10 cellular contexts compared by ENCODE assay signal in genomic region chr6:166032366-166033171, GRCh38.
A peak's percentile ranks its signal among the peaks of the same experiment; 100 is the strongest.
DNase-seq lines count a peak whose midpoint lies in the region; ATAC-seq and TF ChIP-seq lines count a peak whose summit lies in the region.
"Had no signal": no experiment of that assay in that cellular context is flagged by ENCODE, and none has a peak within 500 bp of the region (broad histone marks: within the 10 kb centered on the region; RNA-seq: fewer than 3 reads in every experiment).

No MANE protein-coding gene starts in this region.

- no peaks in the 10 kb centered on the region for H3K9me2 ChIP-seq in GM23338 (ENCODE audit: insufficient read depth)

- H2AFZ ChIP-seq in GM23338, result peak overlapping the region; percentile 26

- peaks cover 8% of the 10 kb centered on the region for H3K9me3 Mint-ChIP-seq in GM23338

- no peak for TF ChIP-seq POLR2A in adrenal gland (IDR thresholded peaks at IDR 0.05)

- peaks cover 4% of the 10 kb centered on the region; the same call in 2 of the 3 replicates for H3K36me3 Mint-ChIP-seq in GM23338 (ENCODE audit: low read depth)

- no peaks in the 10 kb centered on the region for H3K27me3 Mint-ChIP-seq in GM23338 (ENCODE audit: insufficient read depth, low read depth, poor library complexity)

- H3K4me1 ChIP-seq in GM23338 (ENCODE audit: insufficient read depth), result peaks cover 10% of the 10 kb centered on the region
- H3K4me1 ChIP-seq in adrenal gland (replicated peaks in 1 of 2), result no peaks in the 10 kb centered on the region
- no peaks in the 10 kb centered on the region for H3K4me1 ChIP-seq in left lung

- H3K79me2 ChIP-seq in GM23338 (replicated peaks; ENCODE audit: insufficient read depth), result no peaks in the 10 kb centered on the region

- no peak overlapping the region for H3K4me2 ChIP-seq in GM23338

- WGBS in adrenal gland, 4 donors, result 57 to 66% (median 58%) methylated on average over 8 to 9 of the region's 9 CpGs

- peaks cover 18% of the 10 kb centered on the region; the same call in 2 of the 3 replicates for H3K4me1 Mint-ChIP-seq in GM23338

- H3K27me3 ChIP-seq in GM23338 (ENCODE audit: insufficient read depth) (no peaks in the 10 kb centered on the region), adrenal gland (no peaks in the 10 kb centered on the region), left lung (no peaks in the 10 kb centered on the region)

- H3K27ac Mint-ChIP-seq in GM23338, result no peak overlapping the region

- H3K27ac ChIP-seq in GM23338 (ENCODE audit: low read depth) (no peak overlapping the region), adrenal gland (peak overlapping the region in 1 of 5 donors; percentile 5), left lung (no peak overlapping the region)

- H3K4me3 ChIP-seq in GM23338, result no peak overlapping the region
- no peak overlapping the region for H3K4me3 ChIP-seq in adrenal gland
- no peak overlapping the region for H3K4me3 ChIP-seq in left lung
- H3K4me3 ChIP-seq: skin epidermis had no signal

- TF ChIP-seq CTCF in GM23338 (conservative IDR thresholded peaks at IDR 0.05; ENCODE audit: low read depth in 2 of 2) (peak; percentile 35 to 53; a peak in 3 of 4 replicates), adrenal gland (IDR thresholded peaks at IDR 0.05) (peak in 4 of 6 experiments; percentile 18 to 42 (median 37)), left lung (IDR thresholded peaks at IDR 0.05) (no peak)

- H3K9me3 ChIP-seq in adrenal gland (replicated peaks in 1 of 3) (no peaks in the 10 kb centered on the region), left lung (no peaks in the 10 kb centered on the region)

- no peak overlapping the region for H3K4me3 Mint-ChIP-seq in GM23338

- DNase-seq in AG08396 (ENCODE audit: low spot score) (peak; percentile 42), GM23338 (ENCODE audit: low spot score) (peak; percentile 81), adrenal gland (peak in 6 of 7 donors; percentile 31 to 82 (median 52)), left lung (no peak), NCI-H2081 (lab: John Stamatoyannopoulos, UW) (no peak), NCI-H2107 treated with DMSO at 0.1 percent for 48 hours (lab: John Stamatoyannopoulos, UW; ENCODE audit: unreplicated experiment) (no peak), HuH-7 (ENCODE audit: low spot score) (no peak), GM19238 (ENCODE audit: insufficient read length, low spot score) (no peak)
- DNase-seq: NCI-H510A had no signal

- intact Hi-C loops in adrenal gland (cut with DNase I), result no loop called here
- intact Hi-C loops in left lung (cut with DNase I), result no loop called here

- ATAC-seq in GM23338 (peak; percentile 98), left lung (peak; percentile 41)

- H3F3A ChIP-seq in GM23338 (replicated peaks; ENCODE audit: low read depth), result peaks cover 3% of the 10 kb centered on the region; the same call in 1 of the 2 replicates

- H3K36me3 ChIP-seq in GM23338 (ENCODE audit: insufficient read depth) (peaks cover 4% of the 10 kb centered on the region), adrenal gland (replicated peaks in 1 of 2) (no peaks in the 10 kb centered on the region), left lung (no peaks in the 10 kb centered on the region)

- no peaks in the 10 kb centered on the region for H4K20me1 ChIP-seq in GM23338 (replicated peaks; ENCODE audit: insufficient read depth)

TF ChIP-seq in GM23338, 12 proteins besides CTCF, POLR2A, EP300 and RAD21 (continues in another document):
- no peak for TF ChIP-seq NANOG (IDR thresholded peaks at IDR 0.05; ENCODE audit: borderline replicate concordance)
- TF ChIP-seq STAT1 (IDR thresholded peaks at IDR 0.05; ENCODE audit: unreplicated experiment), result no peak
- TF ChIP-seq POLR2AphosphoS5 (IDR thresholded peaks at IDR 0.05; ENCODE audit: low read depth), result no peak
- no peak for TF ChIP-seq JUNB (IDR thresholded peaks at IDR 0.05; ENCODE audit: unreplicated experiment)
- no peak for TF ChIP-seq ZNF462 (CRISPR knock-in tag; IDR thresholded peaks at IDR 0.05)
- TF ChIP-seq EZH2phosphoT487 (IDR thresholded peaks at IDR 0.05; ENCODE audit: unreplicated experiment), result no peak
- TF ChIP-seq REST (IDR thresholded peaks at IDR 0.05; ENCODE audit: unreplicated experiment), result no peak
- TF ChIP-seq ZNF114 (CRISPR knock-in tag; IDR thresholded peaks at IDR 0.05), result no peak
- no peak for TF ChIP-seq EZH2 (IDR thresholded peaks at IDR 0.05; ENCODE audit: low read depth, unreplicated experiment)
- no peak for TF ChIP-seq CREB1 (CRISPR knock-in tag; IDR thresholded peaks at IDR 0.05; ENCODE audit: low read depth)

Comparison
In these comparisons a context has a peak if more than half of its experiments do, and no peak if none do; other contexts are left out.
1. DNase-seq: peak in AG08396 (single experiment), GM23338 (single experiment) and adrenal gland (6 of 7); none in left lung (0 of 2), NCI-H2081 (0 of 2), NCI-H2107 treated with DMSO at 0.1 percent for 48 hours (single experiment), HuH-7 (single experiment) and GM19238 (single experiment).
2. CTCF ChIP-seq: peak in GM23338 (2 of 2) and adrenal gland (4 of 6); none in left lung (0 of 2).